Comparison of ENCODE assay signal across 1 cellular context in genomic region chr18:56756971-56757370, GRCh38.
TF ChIP-seq lines count a peak whose summit lies in the region.

No MANE protein-coding gene starts in this region.

TF ChIP-seq in GM23338, 12 proteins besides CTCF, POLR2A, EP300 and RAD21 (continued from another document):
- TF ChIP-seq ZNF462 (CRISPR knock-in tag; IDR thresholded peaks at IDR 0.05) (no peak), STAT1 (IDR thresholded peaks at IDR 0.05; ENCODE audit: unreplicated experiment) (no peak)
